Comparison of ENCODE assay signal across 19 cellular contexts in genomic region chr3:184781801-184782200, GRCh38.
"Had no signal": no experiment of that assay in that cellular context is flagged by ENCODE, and none has a peak within 500 bp of the region (broad histone marks: within the 10 kb centered on the region; RNA-seq: fewer than 3 reads in every experiment).

No MANE protein-coding gene starts in this region.

- H3K27me3 ChIP-seq: right lobe of liver, tibial nerve had no signal

- H3K36me3 ChIP-seq: lower lobe of right lung, right lobe of liver, stomach, suprapubic skin, tibial nerve had no signal

- H3K27ac ChIP-seq: coronary artery, lower lobe of right lung, right lobe of liver, stomach, suprapubic skin, tibial nerve had no signal

- H3K9me3 ChIP-seq: lower lobe of right lung, mucosa of descending colon, right lobe of liver, stomach, suprapubic skin, tibial nerve had no signal

- ATAC-seq: activated naive CD4-positive, alpha-beta T cell treated with anti-CD3 and anti-CD28 coated beads, Interleukin-2, amount 50 U/mL, for 72 hours; activated T-helper 17 cell treated with anti-CD3 and anti-CD28 coated beads, Interleukin-2, amount 50 U/mL, for 72 hours; lower lobe of right lung; mucosa of descending colon; right lobe of liver; stimulated activated memory B cell treated with anti-CD40 and anti-IgM and Interleukin-4, amounts not matched to agents 10 μg/mL and 1 μg/mL and 100 μg/mL, for 72 hours had no signal

- DNase-seq: activated CD4-positive, alpha-beta T cell treated with anti-CD3 and anti-CD28 coated beads for 1 hour; activated CD4-positive, alpha-beta T cell treated with anti-CD3 and anti-CD28 coated beads, Interleukin-2, amount 50 U/mL, for 1 hour; activated T-cell treated with anti-CD3 and anti-CD28 coated beads, Interleukin-2, amount 50 U/mL, for 24 hours; cerebellar nuclear complex; left colon; lower lobe of right lung; mesendoderm; mucosa of descending colon; occipital lobe; small intestine; stimulated activated CD4-positive, alpha-beta T cell treated with anti-CD3 and anti-CD28 coated beads, Interleukin-15, amount 100 ng/mL, for 24 hours; stomach had no signal

- H3K4me3 ChIP-seq: coronary artery, lower lobe of right lung, mucosa of descending colon, right lobe of liver, stomach, suprapubic skin, tibial nerve had no signal
